24 cellular contexts compared by ENCODE assay signal in the genomic region with DNA sequence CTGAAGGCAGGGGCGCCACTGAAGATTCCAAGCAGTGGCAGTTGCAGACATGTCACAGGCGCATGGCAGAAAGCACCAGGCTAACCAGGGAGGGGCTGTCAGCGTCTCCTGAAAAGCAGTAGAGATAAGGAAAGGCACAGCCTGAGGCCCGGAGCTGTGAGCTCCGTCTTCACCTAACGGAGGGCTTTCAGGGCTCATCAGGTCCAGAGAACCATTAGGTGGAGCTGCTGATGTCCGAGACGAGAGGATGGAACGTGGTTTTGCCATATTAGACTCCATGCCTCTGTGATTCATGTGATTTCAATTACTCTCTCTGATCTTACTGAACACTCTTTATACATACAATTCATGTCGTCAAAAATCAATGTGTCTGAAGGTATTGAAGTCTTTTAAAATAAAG.
"Had no signal": no experiment of that assay in that cellular context is flagged by ENCODE, and none has a peak within 500 bp of the region (broad histone marks: within the 10 kb centered on the region; RNA-seq: fewer than 3 reads in every experiment).

No MANE protein-coding gene starts in this region.

- H3K27ac ChIP-seq: adrenal gland, Peyer's patch, VCaP had no signal

- DNase-seq: activated CD4-positive, CD25-positive, alpha-beta regulatory T cell; activated CD8-positive, alpha-beta memory T cell treated with anti-CD3 and anti-CD28 coated beads, Interleukin-2, amount 50 U/mL, for 4 hours; activated CD8-positive, alpha-beta T cell treated with anti-CD3 and anti-CD28 coated beads for 36 hours; activated naive CD4-positive, alpha-beta T cell treated with anti-CD3 and anti-CD28 coated beads, Interleukin-2, amount 50 U/mL, for 16 hours; activated naive CD8-positive, alpha-beta T cell treated with anti-CD3 and anti-CD28 coated beads, Interleukin-2, amount 10 ng/mL, durations not matched to agents 7 days and 5 days; activated T-cell treated with anti-CD3 and anti-CD28 coated beads, Interleukin-2, amount 50 U/mL, for 72 hours; adrenal gland; anterior cingulate cortex; cerebellar nuclear complex; KG1; NCI-H1048; NCI-H146; NCI-H187 treated with DMSO at 0.1 percent for 48 hours; NCI-H2081 treated with DMSO at 0.1 percent for 48 hours; NCI-H2171; NCI-H2227 treated with DMSO at 0.1 percent for 48 hours; NCI-H446 treated with DMSO at 0.1 percent for 48 hours; NCI-H524 treated with DMSO at 0.1 percent for 48 hours; NCI-H748 treated with DMSO at 0.1 percent for 48 hours; Peyer's patch; SHP77 treated with DMSO at 0.1 percent for 48 hours; T-cell had no signal

- H3K9me3 ChIP-seq: adrenal gland, Peyer's patch had no signal

- H3K9me3 Mint-ChIP-seq: activated CD8-positive, alpha-beta T cell treated with anti-CD3 and anti-CD28 coated beads for 36 hours; activated naive CD8-positive, alpha-beta T cell treated with anti-CD3 and anti-CD28 coated beads, Interleukin-2, amount 10 ng/mL, durations not matched to agents 7 days and 5 days; activated T-helper 2 cell treated with anti-CD3 and anti-CD28 coated beads, Interferon-gamma antibody, Interleukin-2, Interleukin-4, amounts not matched to agents 10 μg/mL and 5 μg/mL and 100 μg/mL, durations not matched to agents 14 hours and 24 hours and 36 hours had no signal

- H3K36me3 Mint-ChIP-seq: activated naive CD8-positive, alpha-beta T cell treated with anti-CD3 and anti-CD28 coated beads, Interleukin-2, amount 10 ng/mL, durations not matched to agents 7 days and 5 days had no signal

- H3K4me3 Mint-ChIP-seq: activated CD8-positive, alpha-beta T cell treated with anti-CD3 and anti-CD28 coated beads for 36 hours; activated naive CD8-positive, alpha-beta T cell treated with anti-CD3 and anti-CD28 coated beads, Interleukin-2, amount 10 ng/mL, durations not matched to agents 7 days and 5 days; activated T-cell treated with anti-CD3 and anti-CD28 coated beads, Interleukin-2, amount 50 U/mL, for 72 hours; T-cell had no signal

- H3K27ac Mint-ChIP-seq: activated CD8-positive, alpha-beta T cell treated with anti-CD3 and anti-CD28 coated beads for 36 hours; activated naive CD8-positive, alpha-beta T cell treated with anti-CD3 and anti-CD28 coated beads, Interleukin-2, amount 10 ng/mL, durations not matched to agents 7 days and 5 days; activated T-cell treated with anti-CD3 and anti-CD28 coated beads, Interleukin-2, amount 50 U/mL, for 72 hours; activated T-helper 2 cell treated with anti-CD3 and anti-CD28 coated beads, Interferon-gamma antibody, Interleukin-2, Interleukin-4, amounts not matched to agents 10 μg/mL and 5 μg/mL and 100 μg/mL, durations not matched to agents 14 hours and 24 hours and 36 hours; T-cell had no signal

- H3K36me3 ChIP-seq: adrenal gland, Peyer's patch had no signal

- ATAC-seq: activated CD8-positive, alpha-beta T cell treated with anti-CD3 and anti-CD28 coated beads for 36 hours; activated T-cell treated with anti-CD3 and anti-CD28 coated beads, Interleukin-2, amount 50 U/mL, for 72 hours; T-cell had no signal

- H3K4me3 ChIP-seq: adrenal gland, Peyer's patch had no signal

- H3K27me3 Mint-ChIP-seq: activated CD8-positive, alpha-beta T cell treated with anti-CD3 and anti-CD28 coated beads for 36 hours had no signal

- H3K4me1 Mint-ChIP-seq: activated naive CD8-positive, alpha-beta T cell treated with anti-CD3 and anti-CD28 coated beads, Interleukin-2, amount 10 ng/mL, durations not matched to agents 7 days and 5 days; T-cell had no signal

- H3K4me1 ChIP-seq: adrenal gland, Peyer's patch had no signal
